8 cellular contexts compared by ENCODE assay signal in genomic region chr5:42949348-42950090, GRCh38.
DNase-seq lines count a peak whose midpoint lies in the region; ATAC-seq lines count a peak whose summit lies in the region.

No MANE protein-coding gene starts in this region.

- H3K27me3 ChIP-seq in MG63 (no peaks in the 10 kb centered on the region), mononuclear cell (ENCODE audit: insufficient read depth, low read length) (no peaks in the 10 kb centered on the region)

- H3K36me3 ChIP-seq in MG63 = no peaks in the 10 kb centered on the region

- peaks cover 47% of the 10 kb centered on the region for H3K4me1 ChIP-seq in mononuclear cell (ENCODE audit: insufficient read depth, low read length)

- ATAC-seq in GM21786 (IDR thresholded peaks at IDR 0.05; ENCODE audit: unreplicated experiment) = peak; percentile 56

- peak overlapping the region; percentile 65; the same call in 1 of the 2 replicates for H3K4me3 ChIP-seq in GM08714 (ENCODE audit: low read length)
- peak overlapping the region; percentile 31 for H3K4me3 ChIP-seq in MG63
- peak overlapping the region; percentile 63 for H3K4me3 ChIP-seq in mononuclear cell (ENCODE audit: low read length)

- peak; percentile 79 for DNase-seq in MG63
- DNase-seq in activated CD4-positive, alpha-beta T cell treated with anti-CD3 and anti-CD28 coated beads for 4 hours = peak; percentile 39 to 42
- DNase-seq in dedifferentiated amniotic fluid mesenchymal stem cell (ENCODE audit: extremely low spot score) = peak; percentile 73
- peak; percentile 38 for DNase-seq in superior temporal gyrus (ENCODE audit: extremely low spot score)
- DNase-seq in RKO (ENCODE audit: low spot score) = no peak

- H3K9me3 ChIP-seq in MG63 (peaks cover 25% of the 10 kb centered on the region), mononuclear cell (ENCODE audit: low read depth, low read length) (no peaks in the 10 kb centered on the region)
